Comparison of ENCODE assay signal across 1 cellular context in genomic region chr10:22647244-22647643, GRCh38.
TF ChIP-seq lines count a peak whose summit lies in the region.

No MANE protein-coding gene starts in this region.

TF ChIP-seq in WTC11, 78 proteins besides CTCF, POLR2A, EP300 and RAD21 (continued from another document):
- TF ChIP-seq, protein P1, sequence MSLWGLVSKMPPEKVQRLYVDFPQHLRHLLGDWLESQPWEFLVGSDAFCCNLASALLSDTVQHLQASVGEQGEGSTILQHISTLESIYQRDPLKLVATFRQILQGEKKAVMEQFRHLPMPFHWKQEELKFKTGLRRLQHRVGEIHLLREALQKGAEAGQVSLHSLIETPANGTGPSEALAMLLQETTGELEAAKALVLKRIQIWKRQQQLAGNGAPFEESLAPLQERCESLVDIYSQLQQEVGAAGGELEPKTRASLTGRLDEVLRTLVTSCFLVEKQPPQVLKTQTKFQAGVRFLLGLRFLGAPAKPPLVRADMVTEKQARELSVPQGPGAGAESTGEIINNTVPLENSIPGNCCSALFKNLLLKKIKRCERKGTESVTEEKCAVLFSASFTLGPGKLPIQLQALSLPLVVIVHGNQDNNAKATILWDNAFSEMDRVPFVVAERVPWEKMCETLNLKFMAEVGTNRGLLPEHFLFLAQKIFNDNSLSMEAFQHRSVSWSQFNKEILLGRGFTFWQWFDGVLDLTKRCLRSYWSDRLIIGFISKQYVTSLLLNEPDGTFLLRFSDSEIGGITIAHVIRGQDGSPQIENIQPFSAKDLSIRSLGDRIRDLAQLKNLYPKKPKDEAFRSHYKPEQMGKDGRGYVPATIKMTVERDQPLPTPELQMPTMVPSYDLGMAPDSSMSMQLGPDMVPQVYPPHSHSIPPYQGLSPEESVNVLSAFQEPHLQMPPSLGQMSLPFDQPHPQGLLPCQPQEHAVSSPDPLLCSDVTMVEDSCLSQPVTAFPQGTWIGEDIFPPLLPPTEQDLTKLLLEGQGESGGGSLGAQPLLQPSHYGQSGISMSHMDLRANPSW (CRISPR knock-in tag; conservative IDR thresholded peaks at IDR 0.05; ENCODE audit: low read depth): no peak
- TF ChIP-seq, protein P2, sequence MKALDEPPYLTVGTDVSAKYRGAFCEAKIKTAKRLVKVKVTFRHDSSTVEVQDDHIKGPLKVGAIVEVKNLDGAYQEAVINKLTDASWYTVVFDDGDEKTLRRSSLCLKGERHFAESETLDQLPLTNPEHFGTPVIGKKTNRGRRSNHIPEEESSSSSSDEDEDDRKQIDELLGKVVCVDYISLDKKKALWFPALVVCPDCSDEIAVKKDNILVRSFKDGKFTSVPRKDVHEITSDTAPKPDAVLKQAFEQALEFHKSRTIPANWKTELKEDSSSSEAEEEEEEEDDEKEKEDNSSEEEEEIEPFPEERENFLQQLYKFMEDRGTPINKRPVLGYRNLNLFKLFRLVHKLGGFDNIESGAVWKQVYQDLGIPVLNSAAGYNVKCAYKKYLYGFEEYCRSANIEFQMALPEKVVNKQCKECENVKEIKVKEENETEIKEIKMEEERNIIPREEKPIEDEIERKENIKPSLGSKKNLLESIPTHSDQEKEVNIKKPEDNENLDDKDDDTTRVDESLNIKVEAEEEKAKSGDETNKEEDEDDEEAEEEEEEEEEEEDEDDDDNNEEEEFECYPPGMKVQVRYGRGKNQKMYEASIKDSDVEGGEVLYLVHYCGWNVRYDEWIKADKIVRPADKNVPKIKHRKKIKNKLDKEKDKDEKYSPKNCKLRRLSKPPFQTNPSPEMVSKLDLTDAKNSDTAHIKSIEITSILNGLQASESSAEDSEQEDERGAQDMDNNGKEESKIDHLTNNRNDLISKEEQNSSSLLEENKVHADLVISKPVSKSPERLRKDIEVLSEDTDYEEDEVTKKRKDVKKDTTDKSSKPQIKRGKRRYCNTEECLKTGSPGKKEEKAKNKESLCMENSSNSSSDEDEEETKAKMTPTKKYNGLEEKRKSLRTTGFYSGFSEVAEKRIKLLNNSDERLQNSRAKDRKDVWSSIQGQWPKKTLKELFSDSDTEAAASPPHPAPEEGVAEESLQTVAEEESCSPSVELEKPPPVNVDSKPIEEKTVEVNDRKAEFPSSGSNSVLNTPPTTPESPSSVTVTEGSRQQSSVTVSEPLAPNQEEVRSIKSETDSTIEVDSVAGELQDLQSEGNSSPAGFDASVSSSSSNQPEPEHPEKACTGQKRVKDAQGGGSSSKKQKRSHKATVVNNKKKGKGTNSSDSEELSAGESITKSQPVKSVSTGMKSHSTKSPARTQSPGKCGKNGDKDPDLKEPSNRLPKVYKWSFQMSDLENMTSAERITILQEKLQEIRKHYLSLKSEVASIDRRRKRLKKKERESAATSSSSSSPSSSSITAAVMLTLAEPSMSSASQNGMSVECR (CRISPR knock-in tag; IDR thresholded peaks at IDR 0.05; ENCODE audit: borderline replicate concordance): no peak
- TF ChIP-seq ZBTB43 (CRISPR knock-in tag; IDR thresholded peaks at IDR 0.05): no peak
- TF ChIP-seq TCF7 (CRISPR knock-in tag; IDR thresholded peaks at IDR 0.05; ENCODE audit: low read depth): no peak
- no peak for TF ChIP-seq ZSCAN18 (CRISPR knock-in tag; IDR thresholded peaks at IDR 0.05)
- no peak for TF ChIP-seq ZNF219 (CRISPR knock-in tag; IDR thresholded peaks at IDR 0.05; ENCODE audit: borderline replicate concordance)
